26 cellular contexts compared by ENCODE assay signal in genomic region chr15:37517106-37517505, GRCh38.
"Had no signal": no experiment of that assay in that cellular context is flagged by ENCODE, and none has a peak within 500 bp of the region (broad histone marks: within the 10 kb centered on the region; RNA-seq: fewer than 3 reads in every experiment).

No MANE protein-coding gene starts in this region.

- H3K36me3 ChIP-seq: left ventricle myocardium inferior, pancreas, prostate gland, right atrium auricular region, right lobe of liver, tibial nerve, uterus had no signal

- ATAC-seq: mucosa of descending colon; naive thymus-derived CD4-positive, alpha-beta T cell; natural killer cell treated with Interleukin-12 subunit alpha and Interleukin-12 subunit beta and Interleukin-15 and Interleukin-18, amount 100 ng/mL, for 72 hours; pancreas; right lobe of liver; stimulated activated memory B cell treated with anti-CD40 and anti-IgM and Interleukin-4, amounts not matched to agents 10 μg/mL and 1 μg/mL and 100 μg/mL, for 72 hours; stimulated activated naive CD8-positive, alpha-beta T cell treated with anti-CD3 and anti-CD28 coated beads, Interleukin-15, amount 100 ng/mL, for 72 hours had no signal

- H3K4me3 ChIP-seq: left ventricle myocardium inferior, lung, mucosa of descending colon, pancreas, prostate gland, right atrium auricular region, right lobe of liver, smooth muscle cell, tibial nerve, uterus had no signal

- H3K9me3 ChIP-seq: left ventricle myocardium inferior, pancreas, prostate gland, right atrium auricular region, right lobe of liver, tibial nerve, uterus had no signal

- H3K4me1 ChIP-seq: left ventricle myocardium inferior, pancreas, prostate gland, right atrium auricular region, right lobe of liver, tibial nerve, uterus had no signal

- H3K36me3 Mint-ChIP-seq: immature natural killer cell; naive thymus-derived CD4-positive, alpha-beta T cell; natural killer cell treated with Interleukin-12 subunit alpha and Interleukin-12 subunit beta and Interleukin-15 and Interleukin-18, amount 100 ng/mL, for 72 hours; stimulated activated memory B cell treated with anti-CD40 and anti-IgM and Interleukin-4, amounts not matched to agents 10 μg/mL and 1 μg/mL and 100 μg/mL, for 72 hours; type B pancreatic cell had no signal

- H3K4me1 Mint-ChIP-seq: immature natural killer cell; naive thymus-derived CD4-positive, alpha-beta T cell; neural crest cell; stimulated activated memory B cell treated with anti-CD40 and anti-IgM and Interleukin-4, amounts not matched to agents 10 μg/mL and 1 μg/mL and 100 μg/mL, for 72 hours; stimulated activated naive CD8-positive, alpha-beta T cell treated with anti-CD3 and anti-CD28 coated beads, Interleukin-15, amount 100 ng/mL, for 72 hours had no signal

- H3K27me3 ChIP-seq: right atrium auricular region, right lobe of liver, tibial nerve, uterus had no signal

- DNase-seq: hypothalamus; immature natural killer cell; left ventricle myocardium inferior; midbrain; mucosa of descending colon; naive thymus-derived CD4-positive, alpha-beta T cell; pancreas; posterior cingulate gyrus; right lobe of liver; stimulated activated CD4-positive, alpha-beta T cell treated with anti-CD3 and anti-CD28 coated beads, Interleukin-1b, Interleukin-23, amount 100 ng/mL, for 48 hours; stimulated activated CD4-positive, alpha-beta T cell treated with anti-CD3 and anti-CD28 coated beads, Interleukin-2, amount 100 ng/mL, for 48 hours; stimulated activated CD4-positive, alpha-beta T cell treated with anti-CD3 and anti-CD28 coated beads, Interleukin-4, amount 100 ng/mL, for 4 hours; stimulated activated CD8-positive, alpha-beta memory T cell treated with anti-CD3 and anti-CD28 coated beads, Interleukin-4, amount 100 ng/mL, for 48 hours; stimulated activated naive CD4-positive, alpha-beta T cell treated with Interleukin-2 at 50 U/mL for 16 hours; stimulated activated naive CD8-positive, alpha-beta T cell treated with anti-CD3 and anti-CD28 coated beads, Interleukin-15, amount 100 ng/mL, for 72 hours; substantia nigra; uterus had no signal

- H3K9me3 Mint-ChIP-seq: neural crest cell, type B pancreatic cell had no signal

- H3K27ac ChIP-seq: left ventricle myocardium inferior, pancreas, prostate gland, right atrium auricular region, right lobe of liver, tibial nerve, uterus had no signal

- H3K27ac Mint-ChIP-seq: immature natural killer cell; naive thymus-derived CD4-positive, alpha-beta T cell; natural killer cell treated with Interleukin-12 subunit alpha and Interleukin-12 subunit beta and Interleukin-15 and Interleukin-18, amount 100 ng/mL, for 72 hours; stimulated activated memory B cell treated with anti-CD40 and anti-IgM and Interleukin-4, amounts not matched to agents 10 μg/mL and 1 μg/mL and 100 μg/mL, for 72 hours; stimulated activated naive CD8-positive, alpha-beta T cell treated with anti-CD3 and anti-CD28 coated beads, Interleukin-15, amount 100 ng/mL, for 72 hours; type B pancreatic cell had no signal

- H3K27me3 Mint-ChIP-seq: natural killer cell treated with Interleukin-12 subunit alpha and Interleukin-12 subunit beta and Interleukin-15 and Interleukin-18, amount 100 ng/mL, for 72 hours; stimulated activated memory B cell treated with anti-CD40 and anti-IgM and Interleukin-4, amounts not matched to agents 10 μg/mL and 1 μg/mL and 100 μg/mL, for 72 hours; stimulated activated naive CD8-positive, alpha-beta T cell treated with anti-CD3 and anti-CD28 coated beads, Interleukin-15, amount 100 ng/mL, for 72 hours; type B pancreatic cell had no signal

- H3K4me2 ChIP-seq: smooth muscle cell had no signal

- H3K4me3 Mint-ChIP-seq: immature natural killer cell; naive thymus-derived CD4-positive, alpha-beta T cell; natural killer cell treated with Interleukin-12 subunit alpha and Interleukin-12 subunit beta and Interleukin-15 and Interleukin-18, amount 100 ng/mL, for 72 hours; neural crest cell; stimulated activated memory B cell treated with anti-CD40 and anti-IgM and Interleukin-4, amounts not matched to agents 10 μg/mL and 1 μg/mL and 100 μg/mL, for 72 hours; stimulated activated naive CD8-positive, alpha-beta T cell treated with anti-CD3 and anti-CD28 coated beads, Interleukin-15, amount 100 ng/mL, for 72 hours; type B pancreatic cell had no signal
